Comparison of ENCODE assay signal across 1 cellular context in genomic region chr7:130930260-130930659, GRCh38.
TF ChIP-seq lines count a peak whose summit lies in the region.

No MANE protein-coding gene starts in this region.

TF ChIP-seq in HepG2, 621 proteins besides CTCF, POLR2A, EP300 and RAD21 (continued from another document):
- TF ChIP-seq, protein P1, sequence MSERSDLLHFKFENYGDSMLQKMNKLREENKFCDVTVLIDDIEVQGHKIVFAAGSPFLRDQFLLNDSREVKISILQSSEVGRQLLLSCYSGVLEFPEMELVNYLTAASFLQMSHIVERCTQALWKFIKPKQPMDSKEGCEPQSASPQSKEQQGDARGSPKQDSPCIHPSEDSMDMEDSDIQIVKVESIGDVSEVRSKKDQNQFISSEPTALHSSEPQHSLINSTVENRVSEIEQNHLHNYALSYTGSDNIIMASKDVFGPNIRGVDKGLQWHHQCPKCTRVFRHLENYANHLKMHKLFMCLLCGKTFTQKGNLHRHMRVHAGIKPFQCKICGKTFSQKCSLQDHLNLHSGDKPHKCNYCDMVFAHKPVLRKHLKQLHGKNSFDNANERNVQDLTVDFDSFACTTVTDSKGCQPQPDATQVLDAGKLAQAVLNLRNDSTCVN (CRISPR knock-in tag; IDR thresholded peaks at IDR 0.05; ENCODE audit: borderline replicate concordance) = 0 out of 2 replicates have a peak, but pooled peaks have one; percentile 37
- no peak for TF ChIP-seq HNRNPUL1 (IDR thresholded peaks at IDR 0.05; ENCODE audit: low read depth, low read length)
- no peak for TF ChIP-seq SMARCE1 (IDR thresholded peaks at IDR 0.05; ENCODE audit: borderline replicate concordance)
- no peak for TF ChIP-seq RBM39 (IDR thresholded peaks at IDR 0.05; ENCODE audit: low read depth, low read length, poor library complexity, severe bottlenecking)
- TF ChIP-seq RBM22 (optimal IDR thresholded peaks at IDR 0.05; ENCODE audit: low read length) = peak; percentile 98
TF ChIP-seq in HepG2: peak in this region for 4.
